In the genomic region with DNA sequence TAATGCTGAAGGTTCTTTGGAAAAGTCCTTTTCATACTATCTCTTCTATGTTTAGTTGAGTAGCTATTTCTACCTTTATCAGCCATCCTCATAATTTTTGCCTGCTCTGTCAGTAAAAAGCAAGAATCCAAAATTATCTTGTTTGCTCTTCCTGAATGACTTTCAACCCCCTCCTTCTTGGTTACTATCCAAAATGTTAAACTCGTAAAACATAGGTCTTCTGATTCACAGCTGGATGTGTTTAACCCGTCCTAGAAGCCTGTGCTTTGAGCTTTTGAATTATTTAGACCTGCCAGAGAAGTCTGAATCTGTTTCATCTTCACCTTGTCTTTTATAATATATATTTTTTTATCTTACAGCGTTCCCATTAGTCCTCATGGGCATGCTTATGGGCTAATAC, we compare ENCODE assay signal across 20 cellular contexts.
A peak's percentile ranks its signal among the peaks of the same experiment; 100 is the strongest.
DNase-seq lines count a peak whose midpoint lies in the region; ATAC-seq and TF ChIP-seq lines count a peak whose summit lies in the region.
"Had no signal": no experiment of that assay in that cellular context is flagged by ENCODE, and none has a peak within 500 bp of the region (broad histone marks: within the 10 kb centered on the region; RNA-seq: fewer than 3 reads in every experiment).

No MANE protein-coding gene starts in this region.

- H3K9me3 ChIP-seq in body of pancreas, result no peaks in the 10 kb centered on the region
- H3K9me3 ChIP-seq: BLaER1 had no signal

- no peak for TF ChIP-seq POLR2A in body of pancreas (IDR thresholded peaks at IDR 0.05)

- H3K27ac ChIP-seq in body of pancreas, result no peak overlapping the region
- H3K27ac ChIP-seq: BLaER1 had no signal

- H3K36me3 ChIP-seq in body of pancreas (replicated peaks in 1 of 2; ENCODE audit: insufficient read depth in 1 of 2, low read depth in 2 of 2), result no peaks in the 10 kb centered on the region
- H3K36me3 ChIP-seq: BLaER1 had no signal

- no peak for TF ChIP-seq CTCF in fibroblast of villous mesenchyme (IDR thresholded peaks at IDR 0.05; ENCODE audit: insufficient read depth, low read depth, low read length)
- TF ChIP-seq CTCF in body of pancreas (IDR thresholded peaks at IDR 0.05), result no peak

- H3K27me3 Mint-ChIP-seq in activated T-cell treated with anti-CD3 and anti-CD28 coated beads, Interleukin-2, amount 50 U/mL, for 72 hours (ENCODE audit: low read depth), result peaks cover 21% of the 10 kb centered on the region

- no peak overlapping the region for H3K4me3 Mint-ChIP-seq in activated T-cell treated with anti-CD3 and anti-CD28 coated beads, Interleukin-2, amount 50 U/mL, for 72 hours
- H3K4me3 Mint-ChIP-seq: CD14-positive monocyte, GM23338, HFFc6 had no signal

- peaks cover 53% of the 10 kb centered on the region for H3K4me1 Mint-ChIP-seq in activated T-cell treated with anti-CD3 and anti-CD28 coated beads, Interleukin-2, amount 50 U/mL, for 72 hours (ENCODE audit: low read depth)
- H3K4me1 Mint-ChIP-seq: CD14-positive monocyte, GM23338 had no signal

- intact Hi-C loops in body of pancreas (cut with DNase I), result no loop called here

- H3K4me1 ChIP-seq in body of pancreas, result no peaks in the 10 kb centered on the region
- H3K4me1 ChIP-seq: BLaER1 had no signal

- H3K27ac Mint-ChIP-seq in activated T-cell treated with anti-CD3 and anti-CD28 coated beads, Interleukin-2, amount 50 U/mL, for 72 hours, result peak overlapping the region; percentile 18
- H3K27ac Mint-ChIP-seq: CD14-positive monocyte; CD4-positive, alpha-beta memory T cell; GM23338; HFFc6 had no signal

- peaks cover 3 to 10% of the 10 kb centered on the region in 2 donors for H3K36me3 Mint-ChIP-seq in activated T-cell treated with anti-CD3 and anti-CD28 coated beads, Interleukin-2, amount 50 U/mL, for 72 hours (ENCODE audit: insufficient read depth in 2 of 2)
- H3K36me3 Mint-ChIP-seq: CD14-positive monocyte; CD4-positive, alpha-beta memory T cell had no signal

- WGBS in body of pancreas, 2 donors, result 30 to 35% methylated on average over 3 of the region's 3 CpGs

- no peaks in the 10 kb centered on the region for H3K27me3 ChIP-seq in body of pancreas
- H3K27me3 ChIP-seq: BLaER1 had no signal

- no peak overlapping the region for H3K4me3 ChIP-seq in fibroblast of villous mesenchyme (ENCODE audit: low read depth, low read length)
- H3K4me3 ChIP-seq in body of pancreas, result no peak overlapping the region
- H3K4me3 ChIP-seq: BLaER1, GM23338 had no signal

- peaks cover 4 to 6% of the 10 kb centered on the region in 2 donors for H3K9me3 Mint-ChIP-seq in activated T-cell treated with anti-CD3 and anti-CD28 coated beads, Interleukin-2, amount 50 U/mL, for 72 hours
- H3K9me3 Mint-ChIP-seq: GM23338, HFFc6 had no signal

- DNase-seq in activated T-cell treated with anti-CD3 and anti-CD28 coated beads, Interleukin-2, amount 50 U/mL, for 72 hours, result no peak
- DNase-seq in activated T-cell treated with anti-CD3 and anti-CD28 coated beads for 4 hours (no peak), EH (ENCODE audit: low read depth) (peak; percentile 19), RPMI7951 (ENCODE audit: low read depth) (peak; percentile 2), fibroblast of villous mesenchyme (ENCODE audit: low read depth) (peak; percentile 9), activated gamma-delta T cell treated with Interleukin-2 at 50 U/mL for 16 hours (no peak), body of pancreas (no peak)
- DNase-seq: ACHN; AML-193; CD4-positive, alpha-beta memory T cell; DMS153; DMS79; GF-D8; HCEC 1CT; HFFc6; IMR-90 had no signal

- ATAC-seq in activated T-cell treated with anti-CD3 and anti-CD28 coated beads, Interleukin-2, amount 50 U/mL, for 72 hours (replicated peaks in 1 of 2), result no peak
- ATAC-seq in body of pancreas, result no peak
- no peak for ATAC-seq in SK-N-SH treated with all-trans-retinoic acid at 6 μM for 48 hours
- ATAC-seq: GM23338 had no signal

TF ChIP-seq in SK-N-SH treated with all-trans-retinoic acid at 6 μM for 48 hours, 23 proteins besides CTCF, POLR2A, EP300 and RAD21:
- no peak for TF ChIP-seq ZFP3 (CRISPR knock-in tag; IDR thresholded peaks at IDR 0.05)
- no peak for TF ChIP-seq TCF4 (CRISPR knock-in tag; IDR thresholded peaks at IDR 0.05; ENCODE audit: borderline replicate concordance)
- no peak for TF ChIP-seq ZNF565 (CRISPR knock-in tag; conservative IDR thresholded peaks at IDR 0.05; ENCODE audit: low read depth)
- no peak for TF ChIP-seq RARB (CRISPR knock-in tag; IDR thresholded peaks at IDR 0.05)
- no peak for TF ChIP-seq GLIS3 (CRISPR knock-in tag; IDR thresholded peaks at IDR 0.05)
- TF ChIP-seq SNAI2 (CRISPR knock-in tag; IDR thresholded peaks at IDR 0.05), result no peak
- no peak for TF ChIP-seq ZNF70 (CRISPR knock-in tag; IDR thresholded peaks at IDR 0.05)
- TF ChIP-seq ZFP30 (CRISPR knock-in tag; IDR thresholded peaks at IDR 0.05), result no peak
- TF ChIP-seq PATZ1 (CRISPR knock-in tag; IDR thresholded peaks at IDR 0.05; ENCODE audit: borderline replicate concordance), result no peak
- TF ChIP-seq CSDC2 (CRISPR knock-in tag; IDR thresholded peaks at IDR 0.05), result no peak
- TF ChIP-seq ISL1 (CRISPR knock-in tag; IDR thresholded peaks at IDR 0.05), result no peak
- TF ChIP-seq BACH2 (CRISPR knock-in tag; IDR thresholded peaks at IDR 0.05; ENCODE audit: borderline replicate concordance), result no peak
- TF ChIP-seq TOX (CRISPR knock-in tag; IDR thresholded peaks at IDR 0.05; ENCODE audit: borderline replicate concordance), result no peak
- TF ChIP-seq, protein P1, sequence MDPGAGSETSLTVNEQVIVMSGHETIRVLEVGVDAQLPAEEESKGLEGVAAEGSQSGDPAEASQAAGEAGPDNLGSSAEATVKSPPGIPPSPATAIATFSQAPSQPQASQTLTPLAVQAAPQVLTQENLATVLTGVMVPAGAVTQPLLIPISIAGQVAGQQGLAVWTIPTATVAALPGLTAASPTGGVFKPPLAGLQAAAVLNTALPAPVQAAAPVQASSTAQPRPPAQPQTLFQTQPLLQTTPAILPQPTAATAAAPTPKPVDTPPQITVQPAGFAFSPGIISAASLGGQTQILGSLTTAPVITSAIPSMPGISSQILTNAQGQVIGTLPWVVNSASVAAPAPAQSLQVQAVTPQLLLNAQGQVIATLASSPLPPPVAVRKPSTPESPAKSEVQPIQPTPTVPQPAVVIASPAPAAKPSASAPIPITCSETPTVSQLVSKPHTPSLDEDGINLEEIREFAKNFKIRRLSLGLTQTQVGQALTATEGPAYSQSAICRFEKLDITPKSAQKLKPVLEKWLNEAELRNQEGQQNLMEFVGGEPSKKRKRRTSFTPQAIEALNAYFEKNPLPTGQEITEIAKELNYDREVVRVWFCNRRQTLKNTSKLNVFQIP (CRISPR knock-in tag; IDR thresholded peaks at IDR 0.05; ENCODE audit: borderline replicate concordance, low read depth), result no peak
- no peak for TF ChIP-seq OSR1 (CRISPR knock-in tag; IDR thresholded peaks at IDR 0.05)
- no peak for TF ChIP-seq ARNTL (CRISPR knock-in tag; IDR thresholded peaks at IDR 0.05; ENCODE audit: borderline replicate concordance, low read depth)
- no peak for TF ChIP-seq ZC3H10 (CRISPR knock-in tag; IDR thresholded peaks at IDR 0.05)
- no peak for TF ChIP-seq PPARA (CRISPR knock-in tag; IDR thresholded peaks at IDR 0.05; ENCODE audit: borderline replicate concordance)
TF ChIP-seq in SK-N-SH treated with all-trans-retinoic acid at 6 μM for 48 hours: peak in this region for 0.

Comparison
In these comparisons a context has a peak if more than half of its experiments do, and no peak if none do; other contexts are left out.
1. DNase-seq: peak in EH (single experiment), RPMI7951 (single experiment) and fibroblast of villous mesenchyme (single experiment); none in activated T-cell treated with anti-CD3 and anti-CD28 coated beads, Interleukin-2, amount 50 U/mL, for 72 hours (0 of 2), activated T-cell treated with anti-CD3 and anti-CD28 coated beads for 4 hours (single experiment), activated gamma-delta T cell treated with Interleukin-2 at 50 U/mL for 16 hours (single experiment) and body of pancreas (0 of 4).